2 cellular contexts compared by ENCODE assay signal in the genomic region with DNA sequence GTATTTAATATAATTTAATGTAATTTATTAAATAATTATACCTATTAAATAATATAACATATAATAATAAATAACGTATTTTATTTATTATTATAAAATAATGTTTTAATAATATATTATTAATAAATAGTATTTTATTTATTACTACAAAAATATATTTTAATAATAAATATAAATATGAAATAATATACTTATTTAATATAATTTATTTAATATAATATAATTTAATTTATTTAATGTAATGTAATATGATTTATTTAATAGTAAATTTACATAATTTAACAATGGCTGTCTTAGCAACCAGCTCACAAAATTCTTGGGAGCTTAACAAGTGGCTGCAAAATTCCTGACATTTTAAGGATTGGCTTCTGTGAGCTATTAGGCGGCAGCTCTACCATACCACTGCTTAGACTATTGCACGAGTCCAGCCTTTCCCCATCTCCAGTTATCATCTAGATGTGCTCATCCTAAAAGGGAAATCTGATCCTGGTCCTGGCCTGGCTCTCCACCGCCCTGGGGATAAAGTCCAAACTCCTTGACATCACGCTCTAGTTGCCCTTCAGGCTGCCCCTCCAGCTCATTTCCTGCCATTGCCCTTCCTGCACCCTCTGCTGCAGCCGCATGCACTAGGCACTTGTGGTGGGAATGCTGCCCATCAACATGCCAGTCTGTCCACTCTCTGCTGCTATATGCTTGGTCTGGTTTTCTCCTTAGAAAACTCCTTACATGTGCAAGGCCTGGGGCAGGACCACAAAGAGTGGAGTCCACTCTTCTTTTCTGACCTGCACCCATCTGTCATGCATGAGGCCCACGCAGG.
A peak's percentile ranks its signal among the peaks of the same experiment; 100 is the strongest.
TF ChIP-seq lines count a peak whose summit lies in the region.

No MANE protein-coding gene starts in this region.

TF ChIP-seq in SK-N-SH, 30 proteins besides CTCF, POLR2A, EP300 and RAD21:
- TF ChIP-seq, protein P1, sequence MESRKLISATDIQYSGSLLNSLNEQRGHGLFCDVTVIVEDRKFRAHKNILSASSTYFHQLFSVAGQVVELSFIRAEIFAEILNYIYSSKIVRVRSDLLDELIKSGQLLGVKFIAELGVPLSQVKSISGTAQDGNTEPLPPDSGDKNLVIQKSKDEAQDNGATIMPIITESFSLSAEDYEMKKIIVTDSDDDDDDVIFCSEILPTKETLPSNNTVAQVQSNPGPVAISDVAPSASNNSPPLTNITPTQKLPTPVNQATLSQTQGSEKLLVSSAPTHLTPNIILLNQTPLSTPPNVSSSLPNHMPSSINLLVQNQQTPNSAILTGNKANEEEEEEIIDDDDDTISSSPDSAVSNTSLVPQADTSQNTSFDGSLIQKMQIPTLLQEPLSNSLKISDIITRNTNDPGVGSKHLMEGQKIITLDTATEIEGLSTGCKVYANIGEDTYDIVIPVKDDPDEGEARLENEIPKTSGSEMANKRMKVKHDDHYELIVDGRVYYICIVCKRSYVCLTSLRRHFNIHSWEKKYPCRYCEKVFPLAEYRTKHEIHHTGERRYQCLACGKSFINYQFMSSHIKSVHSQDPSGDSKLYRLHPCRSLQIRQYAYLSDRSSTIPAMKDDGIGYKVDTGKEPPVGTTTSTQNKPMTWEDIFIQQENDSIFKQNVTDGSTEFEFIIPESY (IDR thresholded peaks at IDR 0.05; ENCODE audit: borderline replicate concordance, low read depth) = no peak
- TF ChIP-seq MEF2A (IDR thresholded peaks at IDR 0.05; ENCODE audit: borderline replicate concordance, low read depth) = no peak
- TF ChIP-seq, protein P2, sequence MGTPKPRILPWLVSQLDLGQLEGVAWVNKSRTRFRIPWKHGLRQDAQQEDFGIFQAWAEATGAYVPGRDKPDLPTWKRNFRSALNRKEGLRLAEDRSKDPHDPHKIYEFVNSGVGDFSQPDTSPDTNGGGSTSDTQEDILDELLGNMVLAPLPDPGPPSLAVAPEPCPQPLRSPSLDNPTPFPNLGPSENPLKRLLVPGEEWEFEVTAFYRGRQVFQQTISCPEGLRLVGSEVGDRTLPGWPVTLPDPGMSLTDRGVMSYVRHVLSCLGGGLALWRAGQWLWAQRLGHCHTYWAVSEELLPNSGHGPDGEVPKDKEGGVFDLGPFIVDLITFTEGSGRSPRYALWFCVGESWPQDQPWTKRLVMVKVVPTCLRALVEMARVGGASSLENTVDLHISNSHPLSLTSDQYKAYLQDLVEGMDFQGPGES (IDR thresholded peaks at IDR 0.05; ENCODE audit: low read depth, low read length) = no peak
- no peak for TF ChIP-seq SIN3A (IDR thresholded peaks at IDR 0.05; ENCODE audit: borderline replicate concordance, low read depth, low read length)
- no peak for TF ChIP-seq POLR2AphosphoS5 (IDR thresholded peaks at IDR 0.05; ENCODE audit: low read depth, low read length)
- TF ChIP-seq FOSL2 (IDR thresholded peaks at IDR 0.05; ENCODE audit: borderline replicate concordance, low read depth) = no peak

TF ChIP-seq in HepG2, 621 proteins besides CTCF, POLR2A, EP300 and RAD21 (continues in another document):
- no peak for TF ChIP-seq ZNF136 (CRISPR knock-in tag; IDR thresholded peaks at IDR 0.05; ENCODE audit: low read depth)
- no peak for TF ChIP-seq SAFB2 (CRISPR knock-in tag; IDR thresholded peaks at IDR 0.05; ENCODE audit: borderline replicate concordance, low read depth)
- no peak for TF ChIP-seq HNRNPUL1 (IDR thresholded peaks at IDR 0.05; ENCODE audit: low read depth, low read length)
- TF ChIP-seq ATF7 (IDR thresholded peaks at IDR 0.05) = no peak
- TF ChIP-seq ATF7 (CRISPR knock-in tag; IDR thresholded peaks at IDR 0.05) = no peak
- TF ChIP-seq CC2D1A (CRISPR knock-in tag; IDR thresholded peaks at IDR 0.05) = no peak
- TF ChIP-seq KDM5B (CRISPR knock-in tag; IDR thresholded peaks at IDR 0.05; ENCODE audit: borderline replicate concordance) = no peak; the same call in 1 of the 2 replicates
- no peak for TF ChIP-seq ZNF879 (CRISPR knock-in tag; IDR thresholded peaks at IDR 0.05)
- TF ChIP-seq HMGA1 (CRISPR knock-in tag; conservative IDR thresholded peaks at IDR 0.05) = no peak
- TF ChIP-seq, protein P3, sequence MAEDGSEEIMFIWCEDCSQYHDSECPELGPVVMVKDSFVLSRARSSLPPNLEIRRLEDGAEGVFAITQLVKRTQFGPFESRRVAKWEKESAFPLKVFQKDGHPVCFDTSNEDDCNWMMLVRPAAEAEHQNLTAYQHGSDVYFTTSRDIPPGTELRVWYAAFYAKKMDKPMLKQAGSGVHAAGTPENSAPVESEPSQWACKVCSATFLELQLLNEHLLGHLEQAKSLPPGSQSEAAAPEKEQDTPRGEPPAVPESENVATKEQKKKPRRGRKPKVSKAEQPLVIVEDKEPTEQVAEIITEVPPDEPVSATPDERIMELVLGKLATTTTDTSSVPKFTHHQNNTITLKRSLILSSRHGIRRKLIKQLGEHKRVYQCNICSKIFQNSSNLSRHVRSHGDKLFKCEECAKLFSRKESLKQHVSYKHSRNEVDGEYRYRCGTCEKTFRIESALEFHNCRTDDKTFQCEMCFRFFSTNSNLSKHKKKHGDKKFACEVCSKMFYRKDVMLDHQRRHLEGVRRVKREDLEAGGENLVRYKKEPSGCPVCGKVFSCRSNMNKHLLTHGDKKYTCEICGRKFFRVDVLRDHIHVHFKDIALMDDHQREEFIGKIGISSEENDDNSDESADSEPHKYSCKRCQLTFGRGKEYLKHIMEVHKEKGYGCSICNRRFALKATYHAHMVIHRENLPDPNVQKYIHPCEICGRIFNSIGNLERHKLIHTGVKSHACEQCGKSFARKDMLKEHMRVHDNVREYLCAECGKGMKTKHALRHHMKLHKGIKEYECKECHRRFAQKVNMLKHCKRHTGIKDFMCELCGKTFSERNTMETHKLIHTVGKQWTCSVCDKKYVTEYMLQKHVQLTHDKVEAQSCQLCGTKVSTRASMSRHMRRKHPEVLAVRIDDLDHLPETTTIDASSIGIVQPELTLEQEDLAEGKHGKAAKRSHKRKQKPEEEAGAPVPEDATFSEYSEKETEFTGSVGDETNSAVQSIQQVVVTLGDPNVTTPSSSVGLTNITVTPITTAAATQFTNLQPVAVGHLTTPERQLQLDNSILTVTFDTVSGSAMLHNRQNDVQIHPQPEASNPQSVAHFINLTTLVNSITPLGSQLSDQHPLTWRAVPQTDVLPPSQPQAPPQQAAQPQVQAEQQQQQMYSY (CRISPR knock-in tag; IDR thresholded peaks at IDR 0.05) = no peak
- TF ChIP-seq ZNF562 (CRISPR knock-in tag; IDR thresholded peaks at IDR 0.05; ENCODE audit: borderline replicate concordance) = no peak
- TF ChIP-seq, protein P4, sequence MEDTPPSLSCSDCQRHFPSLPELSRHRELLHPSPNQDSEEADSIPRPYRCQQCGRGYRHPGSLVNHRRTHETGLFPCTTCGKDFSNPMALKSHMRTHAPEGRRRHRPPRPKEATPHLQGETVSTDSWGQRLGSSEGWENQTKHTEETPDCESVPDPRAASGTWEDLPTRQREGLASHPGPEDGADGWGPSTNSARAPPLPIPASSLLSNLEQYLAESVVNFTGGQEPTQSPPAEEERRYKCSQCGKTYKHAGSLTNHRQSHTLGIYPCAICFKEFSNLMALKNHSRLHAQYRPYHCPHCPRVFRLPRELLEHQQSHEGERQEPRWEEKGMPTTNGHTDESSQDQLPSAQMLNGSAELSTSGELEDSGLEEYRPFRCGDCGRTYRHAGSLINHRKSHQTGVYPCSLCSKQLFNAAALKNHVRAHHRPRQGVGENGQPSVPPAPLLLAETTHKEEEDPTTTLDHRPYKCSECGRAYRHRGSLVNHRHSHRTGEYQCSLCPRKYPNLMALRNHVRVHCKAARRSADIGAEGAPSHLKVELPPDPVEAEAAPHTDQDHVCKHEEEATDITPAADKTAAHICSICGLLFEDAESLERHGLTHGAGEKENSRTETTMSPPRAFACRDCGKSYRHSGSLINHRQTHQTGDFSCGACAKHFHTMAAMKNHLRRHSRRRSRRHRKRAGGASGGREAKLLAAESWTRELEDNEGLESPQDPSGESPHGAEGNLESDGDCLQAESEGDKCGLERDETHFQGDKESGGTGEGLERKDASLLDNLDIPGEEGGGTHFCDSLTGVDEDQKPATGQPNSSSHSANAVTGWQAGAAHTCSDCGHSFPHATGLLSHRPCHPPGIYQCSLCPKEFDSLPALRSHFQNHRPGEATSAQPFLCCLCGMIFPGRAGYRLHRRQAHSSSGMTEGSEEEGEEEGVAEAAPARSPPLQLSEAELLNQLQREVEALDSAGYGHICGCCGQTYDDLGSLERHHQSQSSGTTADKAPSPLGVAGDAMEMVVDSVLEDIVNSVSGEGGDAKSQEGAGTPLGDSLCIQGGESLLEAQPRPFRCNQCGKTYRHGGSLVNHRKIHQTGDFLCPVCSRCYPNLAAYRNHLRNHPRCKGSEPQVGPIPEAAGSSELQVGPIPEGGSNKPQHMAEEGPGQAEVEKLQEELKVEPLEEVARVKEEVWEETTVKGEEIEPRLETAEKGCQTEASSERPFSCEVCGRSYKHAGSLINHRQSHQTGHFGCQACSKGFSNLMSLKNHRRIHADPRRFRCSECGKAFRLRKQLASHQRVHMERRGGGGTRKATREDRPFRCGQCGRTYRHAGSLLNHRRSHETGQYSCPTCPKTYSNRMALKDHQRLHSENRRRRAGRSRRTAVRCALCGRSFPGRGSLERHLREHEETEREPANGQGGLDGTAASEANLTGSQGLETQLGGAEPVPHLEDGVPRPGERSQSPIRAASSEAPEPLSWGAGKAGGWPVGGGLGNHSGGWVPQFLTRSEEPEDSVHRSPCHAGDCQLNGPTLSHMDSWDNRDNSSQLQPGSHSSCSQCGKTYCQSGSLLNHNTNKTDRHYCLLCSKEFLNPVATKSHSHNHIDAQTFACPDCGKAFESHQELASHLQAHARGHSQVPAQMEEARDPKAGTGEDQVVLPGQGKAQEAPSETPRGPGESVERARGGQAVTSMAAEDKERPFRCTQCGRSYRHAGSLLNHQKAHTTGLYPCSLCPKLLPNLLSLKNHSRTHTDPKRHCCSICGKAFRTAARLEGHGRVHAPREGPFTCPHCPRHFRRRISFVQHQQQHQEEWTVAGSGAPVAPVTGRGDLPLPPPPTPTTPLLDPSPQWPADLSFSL (CRISPR knock-in tag; IDR thresholded peaks at IDR 0.05) = no peak
- TF ChIP-seq HCFC1 (IDR thresholded peaks at IDR 0.05; ENCODE audit: low read depth, low read length) = no peak
- TF ChIP-seq ZNF256 (CRISPR knock-in tag; conservative IDR thresholded peaks at IDR 0.05) = no peak
- 0 out of 2 replicates have a peak, but pooled peaks have one; percentile 43 for TF ChIP-seq TOPORS (CRISPR knock-in tag; IDR thresholded peaks at IDR 0.05)
- TF ChIP-seq, protein P5, sequence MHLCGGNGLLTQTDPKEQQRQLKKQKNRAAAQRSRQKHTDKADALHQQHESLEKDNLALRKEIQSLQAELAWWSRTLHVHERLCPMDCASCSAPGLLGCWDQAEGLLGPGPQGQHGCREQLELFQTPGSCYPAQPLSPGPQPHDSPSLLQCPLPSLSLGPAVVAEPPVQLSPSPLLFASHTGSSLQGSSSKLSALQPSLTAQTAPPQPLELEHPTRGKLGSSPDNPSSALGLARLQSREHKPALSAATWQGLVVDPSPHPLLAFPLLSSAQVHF (CRISPR knock-in tag; IDR thresholded peaks at IDR 0.05) = no peak
- TF ChIP-seq CREB1 (IDR thresholded peaks at IDR 0.05) = no peak
- no peak for TF ChIP-seq CREB1 (CRISPR knock-in tag; IDR thresholded peaks at IDR 0.05)
- TF ChIP-seq, protein P6, sequence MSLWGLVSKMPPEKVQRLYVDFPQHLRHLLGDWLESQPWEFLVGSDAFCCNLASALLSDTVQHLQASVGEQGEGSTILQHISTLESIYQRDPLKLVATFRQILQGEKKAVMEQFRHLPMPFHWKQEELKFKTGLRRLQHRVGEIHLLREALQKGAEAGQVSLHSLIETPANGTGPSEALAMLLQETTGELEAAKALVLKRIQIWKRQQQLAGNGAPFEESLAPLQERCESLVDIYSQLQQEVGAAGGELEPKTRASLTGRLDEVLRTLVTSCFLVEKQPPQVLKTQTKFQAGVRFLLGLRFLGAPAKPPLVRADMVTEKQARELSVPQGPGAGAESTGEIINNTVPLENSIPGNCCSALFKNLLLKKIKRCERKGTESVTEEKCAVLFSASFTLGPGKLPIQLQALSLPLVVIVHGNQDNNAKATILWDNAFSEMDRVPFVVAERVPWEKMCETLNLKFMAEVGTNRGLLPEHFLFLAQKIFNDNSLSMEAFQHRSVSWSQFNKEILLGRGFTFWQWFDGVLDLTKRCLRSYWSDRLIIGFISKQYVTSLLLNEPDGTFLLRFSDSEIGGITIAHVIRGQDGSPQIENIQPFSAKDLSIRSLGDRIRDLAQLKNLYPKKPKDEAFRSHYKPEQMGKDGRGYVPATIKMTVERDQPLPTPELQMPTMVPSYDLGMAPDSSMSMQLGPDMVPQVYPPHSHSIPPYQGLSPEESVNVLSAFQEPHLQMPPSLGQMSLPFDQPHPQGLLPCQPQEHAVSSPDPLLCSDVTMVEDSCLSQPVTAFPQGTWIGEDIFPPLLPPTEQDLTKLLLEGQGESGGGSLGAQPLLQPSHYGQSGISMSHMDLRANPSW (CRISPR knock-in tag; IDR thresholded peaks at IDR 0.05; ENCODE audit: borderline replicate concordance) = no peak
- TF ChIP-seq KAT7 (CRISPR knock-in tag; IDR thresholded peaks at IDR 0.05; ENCODE audit: borderline replicate concordance) = no peak
- peak; percentile 97 for TF ChIP-seq ESRRA (CRISPR knock-in tag; IDR thresholded peaks at IDR 0.05; ENCODE audit: low read depth)
- no peak for TF ChIP-seq TOE1 (CRISPR knock-in tag; IDR thresholded peaks at IDR 0.05)
- no peak for TF ChIP-seq SSRP1 (CRISPR knock-in tag; IDR thresholded peaks at IDR 0.05)
- TF ChIP-seq TRIM24 (CRISPR knock-in tag; IDR thresholded peaks at IDR 0.05) = no peak
- no peak for TF ChIP-seq XBP1 (CRISPR knock-in tag; IDR thresholded peaks at IDR 0.05)
- no peak for TF ChIP-seq ZNF549 (CRISPR knock-in tag; IDR thresholded peaks at IDR 0.05)
- TF ChIP-seq ZNF138 (CRISPR knock-in tag; IDR thresholded peaks at IDR 0.05; ENCODE audit: low read depth) = no peak
- TF ChIP-seq ARID2 (CRISPR knock-in tag; IDR thresholded peaks at IDR 0.05; ENCODE audit: borderline replicate concordance) = 0 out of 2 replicates have a peak, but pooled peaks have one; percentile 66
- TF ChIP-seq ZNF274 (CRISPR knock-in tag; IDR thresholded peaks at IDR 0.05) = no peak; the same call in 1 of the 2 replicates
- TF ChIP-seq ZNF761 (CRISPR knock-in tag; conservative IDR thresholded peaks at IDR 0.05) = no peak
- 0 out of 2 replicates have a peak, but pooled peaks have one; percentile 45 for TF ChIP-seq NCOR1 (IDR thresholded peaks at IDR 0.05; ENCODE audit: borderline replicate concordance, low read length)
- no peak for TF ChIP-seq HDAC6 (IDR thresholded peaks at IDR 0.05; ENCODE audit: low read depth, low read length)
- TF ChIP-seq, protein P7, sequence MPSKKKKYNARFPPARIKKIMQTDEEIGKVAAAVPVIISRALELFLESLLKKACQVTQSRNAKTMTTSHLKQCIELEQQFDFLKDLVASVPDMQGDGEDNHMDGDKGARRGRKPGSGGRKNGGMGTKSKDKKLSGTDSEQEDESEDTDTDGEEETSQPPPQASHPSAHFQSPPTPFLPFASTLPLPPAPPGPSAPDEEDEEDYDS (CRISPR knock-in tag; IDR thresholded peaks at IDR 0.05) = no peak
- TF ChIP-seq ELF1 (CRISPR knock-in tag; IDR thresholded peaks at IDR 0.05) = peak; percentile 29; the same call in 1 of the 2 replicates
- no peak for TF ChIP-seq ZBTB20 (CRISPR knock-in tag; IDR thresholded peaks at IDR 0.05; ENCODE audit: borderline replicate concordance, low read depth)
- no peak for TF ChIP-seq SNAPC2 (CRISPR knock-in tag; IDR thresholded peaks at IDR 0.05)
- no peak for TF ChIP-seq RFXAP (CRISPR knock-in tag; IDR thresholded peaks at IDR 0.05; ENCODE audit: borderline replicate concordance)
